In genomic region chr9:89226076-89226475, GRCh38 we compare ENCODE assay signal across 13 cellular contexts.
DNase-seq lines count a peak whose midpoint lies in the region; ATAC-seq and TF ChIP-seq lines count a peak whose summit lies in the region.
"Had no signal": no experiment of that assay in that cellular context is flagged by ENCODE, and none has a peak within 500 bp of the region (broad histone marks: within the 10 kb centered on the region; RNA-seq: fewer than 3 reads in every experiment).

No MANE protein-coding gene starts in this region.

- DNase-seq in activated CD8-positive, alpha-beta memory T cell treated with anti-CD3 and anti-CD28 coated beads for 24 hours: peak; percentile 40
- DNase-seq in activated CD8-positive, alpha-beta memory T cell treated with anti-CD3 and anti-CD28 coated beads, Interleukin-2, amount 50 U/mL, for 4 hours: no peak
- peak; percentile 14 to 33 for DNase-seq in erythroblast (lab: John Stamatoyannopoulos, UW)
- peak; percentile 59 for DNase-seq in iris pigment epithelial cell (ENCODE audit: low read depth)
- DNase-seq in activated effector memory CD4-positive, alpha-beta T cell treated with Interleukin-2 at 50 U/mL for 16 hours: no peak
- DNase-seq in RKO (ENCODE audit: low spot score): no peak
- no peak for DNase-seq in OCI-M2 (lab: John Stamatoyannopoulos, UW; ENCODE audit: unreplicated experiment)
- DNase-seq: activated T-cell treated with anti-CD3 and anti-CD28 coated beads, Interleukin-2, amount 50 U/mL, for 72 hours; DND-41; NCI-H2081; stimulated activated CD4-positive, alpha-beta T cell treated with anti-CD3 and anti-CD28 coated beads, Interleukin-1b, Interleukin-23, amount 100 ng/mL, for 48 hours; stimulated activated naive CD8-positive, alpha-beta T cell treated with anti-CD3 and anti-CD28 coated beads, Interleukin-15, Interleukin-2, amounts not matched to agents 100 U/mL and 50 U/mL, for 24 hours had no signal

- no peak for TF ChIP-seq POLR2A in erythroblast (IDR thresholded peaks at IDR 0.05; ENCODE audit: low read length)

- no peak for ATAC-seq in HG02642 (IDR thresholded peaks at IDR 0.05; ENCODE audit: poor library complexity, unreplicated experiment)
- ATAC-seq: activated T-cell treated with anti-CD3 and anti-CD28 coated beads, Interleukin-2, amount 50 U/mL, for 72 hours; stimulated activated naive CD8-positive, alpha-beta T cell treated with anti-CD3 and anti-CD28 coated beads, Interleukin-15, Interleukin-2, amounts not matched to agents 100 U/mL and 50 U/mL, for 24 hours had no signal

Comparison
In these comparisons a context has a peak if more than half of its experiments do, and no peak if none do; other contexts are left out.
1. DNase-seq: peak in activated CD8-positive, alpha-beta memory T cell treated with anti-CD3 and anti-CD28 coated beads for 24 hours (single experiment), erythroblast (2 of 2) and iris pigment epithelial cell (single experiment); none in activated CD8-positive, alpha-beta memory T cell treated with anti-CD3 and anti-CD28 coated beads, Interleukin-2, amount 50 U/mL, for 4 hours (single experiment), activated effector memory CD4-positive, alpha-beta T cell treated with Interleukin-2 at 50 U/mL for 16 hours (single experiment), RKO (single experiment) and OCI-M2 (single experiment).